Comparison of ENCODE assay signal across 1 cellular context in genomic region chr2:39705638-39706037, GRCh38.
TF ChIP-seq lines count a peak whose summit lies in the region.

No MANE protein-coding gene starts in this region.

TF ChIP-seq in IMR-90, 13 proteins besides CTCF, POLR2A, EP300 and RAD21 (continued from another document):
- no peak for TF ChIP-seq MAFK (IDR thresholded peaks at IDR 0.05; ENCODE audit: low read depth, low read length)
- no peak for TF ChIP-seq ELK1 (IDR thresholded peaks at IDR 0.05; ENCODE audit: borderline replicate concordance, low read depth, low read length)
- TF ChIP-seq BHLHE40 (IDR thresholded peaks at IDR 0.05; ENCODE audit: low read depth, low read length) = no peak
- TF ChIP-seq RFX5 (IDR thresholded peaks at IDR 0.05; ENCODE audit: low read depth, low read length) = no peak
- no peak for TF ChIP-seq MXI1 (IDR thresholded peaks at IDR 0.05; ENCODE audit: borderline replicate concordance, low read depth, low read length)
TF ChIP-seq in IMR-90: peak in this region for 0.
